Comparison of ENCODE assay signal across 3 cellular contexts in genomic region chr10:86840498-86840897, GRCh38.
TF ChIP-seq lines count a peak whose summit lies in the region.

No MANE protein-coding gene starts in this region.

TF ChIP-seq in SK-N-SH, 30 proteins besides CTCF, POLR2A, EP300 and RAD21 (continued from another document):
- no peak for TF ChIP-seq REST (IDR thresholded peaks at IDR 0.05; ENCODE audit: low read depth, low read length)
- peak; percentile 62 for TF ChIP-seq GATA2 (CRISPR knock-in tag; IDR thresholded peaks at IDR 0.05)
- TF ChIP-seq RXRA (IDR thresholded peaks at IDR 0.05; ENCODE audit: borderline replicate concordance, low read depth) = no peak
- TF ChIP-seq FOXJ3 (CRISPR knock-in tag; IDR thresholded peaks at IDR 0.05) = no peak
- no peak for TF ChIP-seq YY1 (IDR thresholded peaks at IDR 0.05; ENCODE audit: low read depth)
- no peak for TF ChIP-seq FOXM1 (IDR thresholded peaks at IDR 0.05; ENCODE audit: low read depth)
- 0 out of 2 replicates have a peak, but pooled peaks have one; percentile 8 for TF ChIP-seq PBX3 (IDR thresholded peaks at IDR 0.05)
- no peak for TF ChIP-seq EZH2phosphoT487 (IDR thresholded peaks at IDR 0.05; ENCODE audit: borderline replicate concordance, low read depth)
- TF ChIP-seq TAF1 (IDR thresholded peaks at IDR 0.05; ENCODE audit: borderline replicate concordance, low read depth, low read length) = no peak
- peak; percentile 36; the same call in 1 of the 2 replicates for TF ChIP-seq RCOR1 (IDR thresholded peaks at IDR 0.05; ENCODE audit: low read length)
- TF ChIP-seq MXI1 (IDR thresholded peaks at IDR 0.05; ENCODE audit: low read depth, low read length) = 0 out of 2 replicates have a peak, but pooled peaks have one; percentile 21
- no peak for TF ChIP-seq MAX (IDR thresholded peaks at IDR 0.05; ENCODE audit: low read depth)
- TF ChIP-seq MEF2A (IDR thresholded peaks at IDR 0.05; ENCODE audit: borderline replicate concordance, low read depth) = no peak
- no peak for TF ChIP-seq NRF1 (IDR thresholded peaks at IDR 0.05; ENCODE audit: low read depth, low read length)
- no peak for TF ChIP-seq USF2 (IDR thresholded peaks at IDR 0.05; ENCODE audit: borderline replicate concordance, low read depth, low read length)

TF ChIP-seq in SK-N-SH treated with all-trans-retinoic acid at 6 μM for 48 hours, 23 proteins besides CTCF, POLR2A, EP300 and RAD21 (continued from another document):
- TF ChIP-seq BACH2 (CRISPR knock-in tag; IDR thresholded peaks at IDR 0.05; ENCODE audit: borderline replicate concordance) (no peak), ZNF8 (CRISPR knock-in tag; IDR thresholded peaks at IDR 0.05) (no peak), PATZ1 (CRISPR knock-in tag; IDR thresholded peaks at IDR 0.05; ENCODE audit: borderline replicate concordance) (no peak), ZFP3 (CRISPR knock-in tag; IDR thresholded peaks at IDR 0.05) (no peak), PPARA (CRISPR knock-in tag; IDR thresholded peaks at IDR 0.05; ENCODE audit: borderline replicate concordance) (no peak), ARNTL (CRISPR knock-in tag; IDR thresholded peaks at IDR 0.05; ENCODE audit: borderline replicate concordance, low read depth) (no peak), ISL1 (CRISPR knock-in tag; IDR thresholded peaks at IDR 0.05) (no peak), TCF4 (CRISPR knock-in tag; IDR thresholded peaks at IDR 0.05; ENCODE audit: borderline replicate concordance) (no peak)

TF ChIP-seq in WTC11, 78 proteins besides CTCF, POLR2A, EP300 and RAD21 (continued from another document):
- TF ChIP-seq USF1 (CRISPR knock-in tag; IDR thresholded peaks at IDR 0.05) (no peak), CBFB (CRISPR knock-in tag; IDR thresholded peaks at IDR 0.05; ENCODE audit: low read depth) (no peak), KAT7 (CRISPR knock-in tag; IDR thresholded peaks at IDR 0.05; ENCODE audit: borderline replicate concordance) (no peak), USF2 (CRISPR knock-in tag; IDR thresholded peaks at IDR 0.05) (no peak), HMGA2 (CRISPR knock-in tag; IDR thresholded peaks at IDR 0.05) (no peak), GTF2I (CRISPR knock-in tag; conservative IDR thresholded peaks at IDR 0.05) (no peak), CREB1 (CRISPR knock-in tag; IDR thresholded peaks at IDR 0.05) (no peak), NFE2L1 (CRISPR knock-in tag; IDR thresholded peaks at IDR 0.05) (no peak)
- TF ChIP-seq, protein P1, sequence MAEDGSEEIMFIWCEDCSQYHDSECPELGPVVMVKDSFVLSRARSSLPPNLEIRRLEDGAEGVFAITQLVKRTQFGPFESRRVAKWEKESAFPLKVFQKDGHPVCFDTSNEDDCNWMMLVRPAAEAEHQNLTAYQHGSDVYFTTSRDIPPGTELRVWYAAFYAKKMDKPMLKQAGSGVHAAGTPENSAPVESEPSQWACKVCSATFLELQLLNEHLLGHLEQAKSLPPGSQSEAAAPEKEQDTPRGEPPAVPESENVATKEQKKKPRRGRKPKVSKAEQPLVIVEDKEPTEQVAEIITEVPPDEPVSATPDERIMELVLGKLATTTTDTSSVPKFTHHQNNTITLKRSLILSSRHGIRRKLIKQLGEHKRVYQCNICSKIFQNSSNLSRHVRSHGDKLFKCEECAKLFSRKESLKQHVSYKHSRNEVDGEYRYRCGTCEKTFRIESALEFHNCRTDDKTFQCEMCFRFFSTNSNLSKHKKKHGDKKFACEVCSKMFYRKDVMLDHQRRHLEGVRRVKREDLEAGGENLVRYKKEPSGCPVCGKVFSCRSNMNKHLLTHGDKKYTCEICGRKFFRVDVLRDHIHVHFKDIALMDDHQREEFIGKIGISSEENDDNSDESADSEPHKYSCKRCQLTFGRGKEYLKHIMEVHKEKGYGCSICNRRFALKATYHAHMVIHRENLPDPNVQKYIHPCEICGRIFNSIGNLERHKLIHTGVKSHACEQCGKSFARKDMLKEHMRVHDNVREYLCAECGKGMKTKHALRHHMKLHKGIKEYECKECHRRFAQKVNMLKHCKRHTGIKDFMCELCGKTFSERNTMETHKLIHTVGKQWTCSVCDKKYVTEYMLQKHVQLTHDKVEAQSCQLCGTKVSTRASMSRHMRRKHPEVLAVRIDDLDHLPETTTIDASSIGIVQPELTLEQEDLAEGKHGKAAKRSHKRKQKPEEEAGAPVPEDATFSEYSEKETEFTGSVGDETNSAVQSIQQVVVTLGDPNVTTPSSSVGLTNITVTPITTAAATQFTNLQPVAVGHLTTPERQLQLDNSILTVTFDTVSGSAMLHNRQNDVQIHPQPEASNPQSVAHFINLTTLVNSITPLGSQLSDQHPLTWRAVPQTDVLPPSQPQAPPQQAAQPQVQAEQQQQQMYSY (CRISPR knock-in tag; IDR thresholded peaks at IDR 0.05) = no peak
